Comparison of ENCODE assay signal across 8 cellular contexts in the genomic region with DNA sequence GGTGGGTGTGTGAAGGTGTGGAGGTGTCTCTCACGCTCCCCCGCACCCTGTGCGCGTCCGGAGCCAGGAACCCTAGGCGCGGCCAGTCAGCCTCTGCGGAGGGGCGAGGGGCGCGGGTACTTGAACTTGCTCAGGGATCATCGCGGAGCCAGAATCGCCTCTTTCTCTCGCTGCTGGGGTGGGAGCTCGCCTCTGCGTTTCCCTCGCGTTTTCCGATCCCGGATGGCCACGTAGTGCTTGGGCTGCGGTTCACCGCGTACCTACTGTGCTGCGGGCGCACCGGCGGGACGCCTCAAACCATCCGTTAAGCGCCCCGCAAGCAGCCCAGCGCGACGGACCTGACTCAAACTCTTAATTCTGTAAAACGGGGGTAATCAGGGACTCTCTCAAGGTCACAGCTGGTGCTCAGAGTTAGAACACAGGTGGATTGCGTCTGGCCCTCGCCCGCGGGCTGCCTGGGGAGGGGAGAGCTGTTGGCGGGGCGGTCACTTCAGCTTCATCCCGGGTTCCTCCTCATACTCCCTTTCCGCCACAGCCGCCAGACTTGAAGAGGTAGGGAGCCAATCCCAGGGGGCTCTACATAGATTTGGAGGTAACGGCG. TPM values are rescaled to one million over a fixed set of nuclear protein-coding genes. Genes with fewer than 3 reads are reported as not detected.
DNase-seq lines count a peak whose midpoint lies in the region; ATAC-seq, FAIRE-seq and TF ChIP-seq lines count a peak whose summit lies in the region.

No MANE protein-coding gene starts in this region.

- no peak for TF ChIP-seq CTCF in CD4-positive, alpha-beta T cell (IDR thresholded peaks at IDR 0.05)
- no peak for TF ChIP-seq CTCF in GM12878 (IDR thresholded peaks at IDR 0.05 in 2 of 3, conservative IDR thresholded peaks at IDR 0.05 in 1 of 3; ENCODE audit: control insufficient read depth in 2 of 3, extremely low read depth in 1 of 3, insufficient read depth in 1 of 3, low read depth in 3 of 3, low read length in 3 of 3)
- TF ChIP-seq CTCF in HepG2 (CRISPR knock-in tag; IDR thresholded peaks at IDR 0.05): no peak
- TF ChIP-seq CTCF in omental fat pad (IDR thresholded peaks at IDR 0.05): no peak

- DNase-seq in CD4-positive, alpha-beta T cell: no peak
- DNase-seq in GM12878 (ENCODE audit: low read depth, low spot score) (no peak), HepG2 (ENCODE audit: low spot score) (no peak), omental fat pad (ENCODE audit: low spot score) (no peak), sciatic nerve (ENCODE audit: low spot score) (no peak), amniotic stem cell (lab: John Stamatoyannopoulos, UW) (no peak)

- H3K4me3 Mint-ChIP-seq in CD4-positive, alpha-beta T cell: peak overlapping the region; percentile 59

- H3K4me1 ChIP-seq in GM12878 (ENCODE audit: control insufficient read depth, insufficient read depth, low read length) (no peaks in the 10 kb centered on the region), HepG2 (ENCODE audit: insufficient read depth, low read length) (peaks cover 44% of the 10 kb centered on the region), thymus (ENCODE audit: control insufficient read depth, insufficient read depth, low read length) (peaks cover 2% of the 10 kb centered on the region)

- in situ Hi-C loops in GM12878 (cut with MboI) (loop anchor here (10.0 kb wide), 1 partner anchor 365 kb away; no protein-coding TSS in a partner anchor), HepG2 (cut with HindIII; ENCODE audit: extremely low pct_ligation_motif_present, low pct_unique_long_range_greater_than_20kb) (loop anchor here (5.0 kb wide), 1 partner anchor 177 kb away; no protein-coding TSS in a partner anchor)

- H2AFZ ChIP-seq in GM12878 (ENCODE audit: control insufficient read depth, low read depth, low read length) (no peak overlapping the region), HepG2 (ENCODE audit: low read length) (no peak overlapping the region)

- H3K9me3 ChIP-seq in CD4-positive, alpha-beta T cell (ENCODE audit: control insufficient read depth, low read length): no peaks in the 10 kb centered on the region
- H3K9me3 ChIP-seq in GM12878 (replicated peaks; ENCODE audit: control insufficient read depth, insufficient read depth, low read length) (no peaks in the 10 kb centered on the region), HepG2 (ENCODE audit: low read length) (no peaks in the 10 kb centered on the region), thymus (ENCODE audit: control insufficient read depth) (peaks cover 1% of the 10 kb centered on the region)

- peaks cover 60% of the 10 kb centered on the region for H3K27me3 ChIP-seq in CD4-positive, alpha-beta T cell (ENCODE audit: control insufficient read depth, insufficient read depth, low read length)
- H3K27me3 ChIP-seq in GM12878 (replicated peaks in 1 of 2; ENCODE audit: control insufficient read depth in 2 of 2, insufficient read depth in 2 of 2, low read length in 1 of 2) (peaks cover 12 to 19% of the 10 kb centered on the region in 2 experiments), HepG2 (ENCODE audit: control insufficient read depth in 1 of 2, insufficient read depth in 2 of 2, low read length in 2 of 2) (peaks cover 7 to 34% of the 10 kb centered on the region in 2 experiments; a peak in 4 of 5 replicates), thymus (ENCODE audit: control insufficient read depth, insufficient read depth) (peaks cover 46% of the 10 kb centered on the region)

- H3K4me3 ChIP-seq in GM12878: no peak overlapping the region
- H3K4me3 ChIP-seq in HepG2 (replicated peaks in 1 of 3; ENCODE audit: insufficient read depth in 1 of 3, low read depth in 2 of 3, low read length in 3 of 3): peak overlapping the region; percentile 37 to 67 (median 50); a peak in 5 of 6 replicates
- peak overlapping the region; percentile 37 for H3K4me3 ChIP-seq in thymus (ENCODE audit: low read length)

- RAD21 ChIA-PET in GM12878 (lab: Charles Lee; ENCODE audit: unreplicated experiment): no interaction called here

- no peaks in the 10 kb centered on the region for H3K79me2 ChIP-seq in GM12878 (ENCODE audit: control insufficient read depth, insufficient read depth, low read length)
- no peaks in the 10 kb centered on the region for H3K79me2 ChIP-seq in HepG2 (ENCODE audit: insufficient read depth, low read length)

- H3K36me3 Mint-ChIP-seq in CD4-positive, alpha-beta T cell (ENCODE audit: low read depth): no peaks in the 10 kb centered on the region

- H3K27me3 Mint-ChIP-seq in CD4-positive, alpha-beta T cell: peaks cover 95% of the 10 kb centered on the region

- no peaks in the 10 kb centered on the region for H3K36me3 ChIP-seq in GM12878 (ENCODE audit: control insufficient read depth in 2 of 2, insufficient read depth in 2 of 2, low read length in 1 of 2)
- no peaks in the 10 kb centered on the region for H3K36me3 ChIP-seq in HepG2 (replicated peaks in 1 of 2; ENCODE audit: control insufficient read depth in 1 of 2, insufficient read depth in 2 of 2, low read length in 2 of 2)
- no peaks in the 10 kb centered on the region for H3K36me3 ChIP-seq in thymus (ENCODE audit: control insufficient read depth, insufficient read depth)

- H3K9me3 Mint-ChIP-seq in CD4-positive, alpha-beta T cell: no peaks in the 10 kb centered on the region

- TF ChIP-seq POLR2A in GM12878 (IDR thresholded peaks at IDR 0.05; ENCODE audit: low read depth, low read length) (no peak), HepG2 (IDR thresholded peaks at IDR 0.05; ENCODE audit: insufficient read depth in 1 of 2, low read depth in 2 of 2, low read length in 2 of 2) (no peak)

- no peak for TF ChIP-seq RAD21 in GM12878 (IDR thresholded peaks at IDR 0.05; ENCODE audit: insufficient read depth, low read depth, low read length)
- no peak for TF ChIP-seq RAD21 in HepG2 (CRISPR knock-in tag; IDR thresholded peaks at IDR 0.05)

- WGBS in GM12878 (ENCODE audit: insufficient coverage, insufficient replicate concordance, low lambda C conversion rate, missing lambda C conversion rate): 6% methylated on average over 46 of the region's 48 CpGs
- WGBS in HepG2 (ENCODE audit: low lambda C conversion rate): 23% methylated on average over 12 of the region's 48 CpGs
- WGBS in thymus: 2% methylated on average over 48 of the region's 48 CpGs

- H3K4me1 Mint-ChIP-seq in CD4-positive, alpha-beta T cell (ENCODE audit: low read depth): peaks cover 17% of the 10 kb centered on the region

- TF ChIP-seq EP300 in GM12878 (IDR thresholded peaks at IDR 0.05; ENCODE audit: borderline replicate concordance in 1 of 2, control insufficient read depth in 1 of 2, low read depth in 2 of 2, low read length in 2 of 2) (no peak), HepG2 (IDR thresholded peaks at IDR 0.05; ENCODE audit: low read depth in 2 of 2, low read length in 2 of 2) (no peak), HepG2 (CRISPR knock-in tag; IDR thresholded peaks at IDR 0.05; ENCODE audit: borderline replicate concordance) (no peak)

- 0 out of 2 replicates have a peak overlapping the region, but pooled peaks have one; percentile 42 for H3K4me2 ChIP-seq in GM12878 (ENCODE audit: control insufficient read depth, insufficient read depth)
- peak overlapping the region; percentile 75 for H3K4me2 ChIP-seq in HepG2 (ENCODE audit: low read depth, low read length)

- BruUV-seq in GM12878 (replicated peaks; lab: Mats Ljungman, UMichigan): no TSS peak
- BruUV-seq in HepG2 (replicated peaks; lab: Mats Ljungman, UMichigan): no TSS peak

- H4K20me1 ChIP-seq in GM12878 (ENCODE audit: control insufficient read depth, insufficient read depth) (no peaks in the 10 kb centered on the region), HepG2 (ENCODE audit: insufficient read depth, low read length) (no peaks in the 10 kb centered on the region)

- no peak for ATAC-seq in CD4-positive, alpha-beta T cell (ENCODE audit: poor library complexity)
- ATAC-seq in HG02588 (IDR thresholded peaks at IDR 0.05; ENCODE audit: unreplicated experiment) (peak; percentile 16), GM12878 (no peak), HepG2 (peak; percentile 26), omental fat pad (ENCODE audit: low FRiP score) (no peak), sciatic nerve (no peak)

- SMC1A ChIA-PET in GM12878 (lab: Charles Lee; ENCODE audit: uncharacterized antibody, unreplicated experiment): no interaction called here

- FAIRE-seq in GM12878 (lab: Jason Lieb, UNC): no peak
- no peak for FAIRE-seq in HepG2 (lab: Jason Lieb, UNC)

- no peak overlapping the region for H3K27ac Mint-ChIP-seq in CD4-positive, alpha-beta T cell

- intact Hi-C loops in CD4-positive, alpha-beta T cell (cut with DNase I, micrococcal nuclease): no loop called here
- intact Hi-C loops in GM12878 (cut with micrococcal nuclease; ENCODE audit: unreplicated experiment): loop anchor here (5.0 kb wide), 1 partner anchor 182 kb away; no protein-coding TSS in a partner anchor
- intact Hi-C loops in HepG2 (cut with micrococcal nuclease; ENCODE audit: unreplicated experiment): loop anchor here (5.0 to 10.0 kb wide), 3 partner anchors 103 to 365 kb away; no protein-coding TSS in a partner anchor
- intact Hi-C loops in sciatic nerve (cut with DNase I): no loop called here

- CTCF ChIA-PET in CD4-positive, alpha-beta T cell (lab: Charles Lee): no interaction called here
- CTCF ChIA-PET in GM12878 (lab: Yijun Ruan, JAX): interaction anchor here (0.6 to 4.2 kb wide), 2 partner anchors 21 to 370 kb away, joined by 3 to 34 read pairs; no protein-coding TSS in a partner anchor
- CTCF ChIA-PET in HepG2 (lab: Yijun Ruan, JAX; ENCODE audit: low intra/inter-chr PET ratio, low total read pairs): no interaction called here

- POLR2A ChIA-PET in CD4-positive, alpha-beta T cell (lab: Charles Lee): no interaction called here
- POLR2A ChIA-PET in GM12878 (lab: Charles Lee): no interaction called here
- POLR2A ChIA-PET in HepG2 (lab: Yijun Ruan, JAX): no interaction called here

- H3K27ac ChIP-seq in CD4-positive, alpha-beta T cell (ENCODE audit: low read depth, low read length): no peak overlapping the region
- H3K27ac ChIP-seq in GM12878 (ENCODE audit: control insufficient read depth, insufficient read depth) (no peak overlapping the region), HepG2 (ENCODE audit: extremely low read length, insufficient read depth, low read length) (peak overlapping the region; percentile 32), thymus (ENCODE audit: low read depth) (no peak overlapping the region)

- no peak overlapping the region for H3K9ac ChIP-seq in GM12878 (ENCODE audit: control insufficient read depth, insufficient read depth, low read length)
- H3K9ac ChIP-seq in HepG2 (ENCODE audit: insufficient read depth, low read depth, low read length): peak overlapping the region; percentile 49; the same call in 1 of the 2 replicates

RNA-seq across cellular contexts. Expression of gene MYRIP, which starts 0.7 kb away (rescaled TPM):
- total RNA-seq in CD4-positive, alpha-beta T cell: not detected
- total RNA-seq in GM12878 (2013; cell fraction: nucleolus; rRNA removed): not detected in 2 replicates
- total RNA-seq in GM12878 (2014; rRNA removed) (not detected in 2 replicates), GM12878 (2014; rRNA removed; fragmentation: Illumina TruSeq; extraction: Trizol) (not detected in 2 replicates), GM12878 (2021) (0.08 TPM in 1 of 2 replicates, not detected in the other), HepG2 (2016; rRNA removed; fragmentation: Illumina TruSeq; extraction: Trizol) (0.60 and 0.64 TPM in 2 replicates), omental fat pad (1 to 10 TPM; 1.0 to 9.6 (median 3.2) TPM), sciatic nerve (8.4 TPM)
- not detected for polyA plus RNA-seq in GM12878 (2011; ENCODE audit: low read depth)
- polyA plus RNA-seq in GM12878 (2011; rRNA removed) (0.01 and 0.04 TPM in 2 replicates), GM12878 (2014; fragmentation: Illumina TruSeq; extraction: Trizol) (0.03 TPM in 1 of 2 replicates, not detected in the other), GM12878 (2014; fragmentation: Nextera tagmentation; extraction: Ambion mirVana) (not detected), GM12878 (2014; rRNA removed) (not detected in 2 replicates), GM12878 (2016; fragmentation: Nextera tagmentation; extraction: Ambion mirVana) (under 1 TPM in 1 of 2 experiments, not detected in 1; 0.04 TPM), HepG2 (2011; rRNA removed) (0.76 and 0.84 TPM in 2 replicates), thymus (1.6 TPM)
- polyA plus RNA-seq in GM12878 (2011; cell fraction: cytosol; rRNA removed): not detected in 2 replicates
- polyA plus RNA-seq in GM12878 (2011; cell fraction: nucleus; rRNA removed): 0.04 TPM in 1 of 2 replicates, not detected in the other
- polyA plus RNA-seq in GM12878 (2012): 0.04 TPM in 1 of 2 replicates, not detected in the other
- polyA minus RNA-seq in GM12878 (2011; rRNA and poly(A)+ RNA removed): not detected in 2 replicates
- polyA minus RNA-seq in GM12878 (2011; cell fraction: cytosol; rRNA and poly(A)+ RNA removed): not detected in 2 replicates
- polyA minus RNA-seq in GM12878 (2011; cell fraction: nucleus; rRNA and poly(A)+ RNA removed): not detected in 2 replicates
- 0.20 and 0.26 TPM in 2 replicates for total RNA-seq in HepG2 (2016; cell fraction: cytosol; rRNA removed; fragmentation: Illumina TruSeq; extraction: Trizol; ENCODE audit: low read depth)
- 0.55 and 0.78 TPM in 2 replicates for total RNA-seq in HepG2 (2016; cell fraction: insoluble cytoplasmic fraction; rRNA removed; fragmentation: Illumina TruSeq; extraction: Trizol)
- 0.31 and 0.55 TPM in 2 replicates for total RNA-seq in HepG2 (2016; cell fraction: membrane; rRNA removed; fragmentation: Illumina TruSeq; extraction: Trizol)
- 0.81 and 0.91 TPM in 2 replicates for total RNA-seq in HepG2 (2016; cell fraction: nucleus; rRNA removed; fragmentation: Illumina TruSeq; extraction: Trizol)
- polyA plus RNA-seq in HepG2 (2011; cell fraction: cytosol; rRNA removed): 0.66 and 0.73 TPM in 2 replicates
- polyA plus RNA-seq in HepG2 (2011; cell fraction: nucleus; rRNA removed): 1.4 TPM in 2 replicates
- 1.3 and 1.7 TPM in 2 replicates for polyA plus RNA-seq in HepG2 (2012)
- 0.06 and 0.11 TPM in 2 replicates for polyA plus RNA-seq in HepG2 (2016; cell fraction: cytosol; fragmentation: Illumina TruSeq; extraction: Trizol; ENCODE audit: low read depth)
- 0.59 and 0.62 TPM in 2 replicates for polyA plus RNA-seq in HepG2 (2016; cell fraction: insoluble cytoplasmic fraction; fragmentation: Illumina TruSeq; extraction: Trizol; ENCODE audit: low read depth)
- polyA plus RNA-seq in HepG2 (2016; cell fraction: membrane; fragmentation: Illumina TruSeq; extraction: Trizol; ENCODE audit: low read depth): 0.29 and 0.31 TPM in 2 replicates
- 0.36 and 0.89 TPM in 2 replicates for polyA plus RNA-seq in HepG2 (2016; cell fraction: nucleus; fragmentation: Illumina TruSeq; extraction: Trizol; ENCODE audit: insufficient read depth, low read depth)
- 2.1 TPM in 1 of 2 replicates, not detected in the other for polyA minus RNA-seq in HepG2 (2011; rRNA and poly(A)+ RNA removed; ENCODE audit: low replicate concordance)
- 1.5 and 1.6 TPM in 2 replicates for polyA minus RNA-seq in HepG2 (2011; cell fraction: cytosol; rRNA and poly(A)+ RNA removed)
- 3.6 and 4.6 TPM in 2 replicates for polyA minus RNA-seq in HepG2 (2011; cell fraction: nucleus; rRNA and poly(A)+ RNA removed)

Comparison
In these comparisons a context has a peak if more than half of its experiments do, and no peak if none do; other contexts are left out.
1. ATAC-seq: peak in HG02588 (single experiment) and HepG2 (single experiment); none in CD4-positive, alpha-beta T cell (single experiment), GM12878 (single experiment), omental fat pad (single experiment) and sciatic nerve (single experiment).
2. intact Hi-C loops: an anchor here in GM12878 (5.0 kb wide) and HepG2 (5.0 to 10.0 kb wide); none called in CD4-positive, alpha-beta T cell and sciatic nerve.